32 cellular contexts compared by ENCODE assay signal in genomic region chr10:17965649-17966048, GRCh38. TPM values are rescaled to one million over a fixed set of nuclear protein-coding genes. Genes with fewer than 3 reads are reported as not detected.
"Had no signal": no experiment of that assay in that cellular context is flagged by ENCODE, and none has a peak within 500 bp of the region (broad histone marks: within the 10 kb centered on the region; RNA-seq: fewer than 3 reads in every experiment).

No MANE protein-coding gene starts in this region.

- H3K27ac ChIP-seq: ascending aorta, esophagus muscularis mucosa, foreskin keratinocyte, gastrocnemius medialis had no signal

- H3K27me3 ChIP-seq: ascending aorta, esophagus muscularis mucosa, foreskin keratinocyte, gastrocnemius medialis had no signal

- ATAC-seq: activated CD4-positive, alpha-beta T cell treated with anti-CD3 and anti-CD28 coated beads for 36 hours; activated CD8-positive, alpha-beta memory T cell treated with anti-CD3 and anti-CD28 coated beads, Interleukin-2, amount 10 ng/mL, durations not matched to agents 7 days and 5 days; activated CD8-positive, alpha-beta T cell treated with anti-CD3 and anti-CD28 coated beads, Interleukin-2, amount 10 ng/mL, durations not matched to agents 7 days and 5 days; activated naive CD4-positive, alpha-beta T cell treated with anti-CD3 and anti-CD28 coated beads, Interleukin-2, amount 50 U/mL, for 72 hours; effector memory CD8-positive, alpha-beta T cell; foreskin keratinocyte; gastrocnemius medialis had no signal

- H3K36me3 ChIP-seq: ascending aorta, esophagus muscularis mucosa, gastrocnemius medialis had no signal

- DNase-seq: activated CD4-positive, alpha-beta memory T cell treated with anti-CD3 and anti-CD28 coated beads for 36 hours; activated CD4-positive, alpha-beta T cell treated with anti-CD3 and anti-CD28 coated beads for 36 hours; activated CD4-positive, alpha-beta T cell treated with anti-CD3 and anti-CD28 coated beads, Interleukin-2, amount 10 ng/mL, durations not matched to agents 24 days and 14 days; activated CD4-positive, CD25-positive, alpha-beta regulatory T cell; activated CD4-positive, CD25-positive, alpha-beta regulatory T cell treated with anti-CD3 and anti-CD28 coated beads, Interleukin-2, amount 50 U/mL, for 72 hours; activated CD8-positive, alpha-beta memory T cell treated with anti-CD3 and anti-CD28 coated beads, Interleukin-2, amount 10 ng/mL, durations not matched to agents 7 days and 5 days; activated CD8-positive, alpha-beta memory T cell treated with anti-CD3 and anti-CD28 coated beads, Interleukin-2, amount 50 U/mL, for 4 hours; activated CD8-positive, alpha-beta T cell treated with anti-CD3 and anti-CD28 coated beads, Interleukin-2, amount 10 ng/mL, durations not matched to agents 7 days and 5 days; activated effector memory CD4-positive, alpha-beta T cell treated with anti-CD3 and anti-CD28 coated beads, Interleukin-2, amount 50 U/mL, for 16 hours; activated naive CD4-positive, alpha-beta T cell treated with anti-CD3 and anti-CD28 coated beads for 36 hours; activated naive CD8-positive, alpha-beta T cell treated with anti-CD3 and anti-CD28 coated beads, Interleukin-2, amount 10 ng/mL, durations not matched to agents 7 days and 5 days; activated T-cell treated with anti-CD3 and anti-CD28 coated beads, Interleukin-2, amount 50 U/mL, for 1 hour; activated T-cell treated with anti-CD3 and anti-CD28 coated beads, Interleukin-2, amount 50 U/mL, for 48 hours; cortex of kidney; dermis blood vessel endothelial cell; effector CD4-positive, alpha-beta T cell; effector memory CD8-positive, alpha-beta T cell; erythroblast; foreskin keratinocyte; gastrocnemius medialis; glutamatergic neuron; T-helper 2 cell had no signal

- H3K9me3 ChIP-seq: gastrocnemius medialis had no signal

- H3K4me1 ChIP-seq: ascending aorta, gastrocnemius medialis had no signal

- H3K4me3 ChIP-seq: ascending aorta, esophagus muscularis mucosa, gastrocnemius medialis had no signal

RNA-seq across cellular contexts. Expression of gene SLC39A12, which starts 13.9 kb away (rescaled TPM):
- total RNA-seq: activated CD4-positive, alpha-beta memory T cell treated with anti-CD3 and anti-CD28 coated beads for 36 hours; activated CD4-positive, alpha-beta T cell treated with anti-CD3 and anti-CD28 coated beads for 36 hours; activated CD4-positive, alpha-beta T cell treated with anti-CD3 and anti-CD28 coated beads, Interleukin-2, amount 10 ng/mL, durations not matched to agents 24 days and 14 days; activated CD8-positive, alpha-beta memory T cell treated with anti-CD3 and anti-CD28 coated beads for 36 hours; activated CD8-positive, alpha-beta memory T cell treated with anti-CD3 and anti-CD28 coated beads, Interleukin-2, amount 10 ng/mL, durations not matched to agents 7 days and 5 days; activated CD8-positive, alpha-beta T cell treated with anti-CD3 and anti-CD28 coated beads, Interleukin-2, amount 10 ng/mL, durations not matched to agents 7 days and 5 days; activated naive CD4-positive, alpha-beta T cell treated with anti-CD3 and anti-CD28 coated beads for 36 hours; activated naive CD4-positive, alpha-beta T cell treated with anti-CD3 and anti-CD28 coated beads, Interleukin-2, amount 50 U/mL, for 72 hours; activated naive CD8-positive, alpha-beta T cell treated with anti-CD3 and anti-CD28 coated beads, Interleukin-2, amount 10 ng/mL, durations not matched to agents 7 days and 5 days; activated T-helper 1 cell treated with anti-CD3 and anti-CD28 coated beads, Interleukin-12 subunit alpha, Interleukin-12 subunit beta, Interleukin-2, Interleukin-4 antibody, amounts not matched to agents 30 ng/mL and 10 ng/mL and 1 ng/mL, durations not matched to agents 14 hours and 24 hours and 36 hours; activated T-helper 2 cell treated with anti-CD3 and anti-CD28 coated beads, Interferon-gamma antibody, Interleukin-2, Interleukin-4, amounts not matched to agents 10 μg/mL and 5 μg/mL and 100 μg/mL, durations not matched to agents 14 hours and 24 hours and 36 hours; ascending aorta; bronchial epithelial cell; cardiac septum; esophagus muscularis mucosa; fibroblast of lung; foreskin keratinocyte; gastrocnemius medialis; T-helper 1 cell treated with Interleukin-12 subunit alpha and Interleukin-12 subunit beta and Interleukin-4 antibody, amounts not matched to agents 30 ng/mL and 1 ng/mL, for 36 hours had no signal
